ENCODE assay signal across 1 cellular context in genomic region chr17:63703029-63703428, GRCh38.
TF ChIP-seq lines count a peak whose summit lies in the region.

No MANE protein-coding gene starts in this region.

TF ChIP-seq in HCT116, 20 proteins besides CTCF, POLR2A, EP300 and RAD21:
- TF ChIP-seq ZBTB33 (IDR thresholded peaks at IDR 0.05; ENCODE audit: extremely low read depth, insufficient replicate concordance, low read length) (no peak), TCF7L2 (IDR thresholded peaks at IDR 0.05; ENCODE audit: borderline replicate concordance, extremely low read depth, insufficient read depth, insufficient read length) (no peak), SP1 (IDR thresholded peaks at IDR 0.05; ENCODE audit: low read depth) (no peak), ZFX (IDR thresholded peaks at IDR 0.05) (no peak)
